14 cellular contexts compared by ENCODE assay signal in genomic region chr3:147383617-147384016, GRCh38. TPM values are rescaled to one million over a fixed set of nuclear protein-coding genes. Genes with fewer than 3 reads are reported as not detected.
DNase-seq lines count a peak whose midpoint lies in the region; ATAC-seq and TF ChIP-seq lines count a peak whose summit lies in the region.
"Had no signal": no experiment of that assay in that cellular context is flagged by ENCODE, and none has a peak within 500 bp of the region (broad histone marks: within the 10 kb centered on the region; RNA-seq: fewer than 3 reads in every experiment).

No MANE protein-coding gene starts in this region.

- TF ChIP-seq CTCF in cardiac muscle cell (IDR thresholded peaks at IDR 0.05; ENCODE audit: low read depth, low read length) (peak; percentile 40), OCI-LY1 (IDR thresholded peaks at IDR 0.05; ENCODE audit: low read length) (peak; percentile 59), endothelial cell (IDR thresholded peaks at IDR 0.05; ENCODE audit: unreplicated experiment) (peak; percentile 27)

- intact Hi-C loops in left ventricle myocardium superior (cut with micrococcal nuclease) = no loop called here

- H3K9me2 ChIP-seq in OCI-LY1 (ENCODE audit: low read depth, low read length) = no peaks in the 10 kb centered on the region

- H3K4me1 Mint-ChIP-seq in endothelial cell (ENCODE audit: unreplicated experiment) (peaks cover 44% of the 10 kb centered on the region), T-helper 17 cell (no peaks in the 10 kb centered on the region)
- H3K4me1 Mint-ChIP-seq: natural killer cell had no signal

- H3K27ac ChIP-seq in cardiac muscle cell (no peak overlapping the region), OCI-LY1 (ENCODE audit: low read depth, low read length, poor library complexity, severe bottlenecking) (no peak overlapping the region)

- H3K4me2 ChIP-seq in OCI-LY1 (ENCODE audit: low read length) = no peak overlapping the region

- H3K27me3 ChIP-seq in cardiac muscle cell (peaks cover 100% of the 10 kb centered on the region), OCI-LY1 (ENCODE audit: insufficient read depth, low read length) (no peaks in the 10 kb centered on the region; the same call in 1 of the 2 replicates)

- H3K79me2 ChIP-seq in OCI-LY1 (ENCODE audit: insufficient read depth, low read length) = no peaks in the 10 kb centered on the region

- H2AFZ ChIP-seq in OCI-LY1 (ENCODE audit: low read length) = no peak overlapping the region

- DNase-seq in cardiac muscle cell (ENCODE audit: low read depth in 1 of 2, low spot score in 1 of 2) (peak in 1 of 2 donors; percentile 54), left ventricle myocardium superior (no peak), endothelial cell (ENCODE audit: low spot score) (no peak), foreskin melanocyte (no peak), T-helper 17 cell (no peak)
- no peak for DNase-seq in activated CD8-positive, alpha-beta memory T cell treated with anti-CD3 and anti-CD28 coated beads, Interleukin-2, amount 50 U/mL, for 4 hours
- no peak for DNase-seq in activated CD4-positive, alpha-beta T cell treated with anti-CD3 and anti-CD28 coated beads, Interleukin-2, amount 50 U/mL, for 4 hours
- DNase-seq: AML-193, amygdala, natural killer cell, NCI-H1092 treated with DMSO at 0.1 percent for 48 hours, T1000 had no signal

- no peak overlapping the region for H3K4me3 Mint-ChIP-seq in endothelial cell (ENCODE audit: unreplicated experiment)
- H3K4me3 Mint-ChIP-seq in T-helper 17 cell = no peak overlapping the region
- H3K4me3 Mint-ChIP-seq: natural killer cell had no signal

- H3K9ac ChIP-seq in OCI-LY1 (ENCODE audit: low read length) = no peak overlapping the region

- H3K4me1 ChIP-seq in cardiac muscle cell (ENCODE audit: low read depth) (no peaks in the 10 kb centered on the region), OCI-LY1 (ENCODE audit: insufficient read depth, low read length, severe bottlenecking) (no peaks in the 10 kb centered on the region)

- H3K27ac Mint-ChIP-seq in endothelial cell (ENCODE audit: unreplicated experiment) (no peak overlapping the region), T-helper 17 cell (no peak overlapping the region)
- H3K27ac Mint-ChIP-seq: natural killer cell had no signal

- ATAC-seq in left ventricle myocardium superior (no peak), T-helper 17 cell (no peak)
- ATAC-seq: natural killer cell had no signal

- H3K27me3 Mint-ChIP-seq in endothelial cell (ENCODE audit: unreplicated experiment) (peaks cover 47% of the 10 kb centered on the region), T-helper 17 cell (peaks cover 82% of the 10 kb centered on the region)

- H4K20me1 ChIP-seq in OCI-LY1 (ENCODE audit: insufficient read depth, low read length) = no peaks in the 10 kb centered on the region

- H3K9me3 Mint-ChIP-seq in endothelial cell (ENCODE audit: unreplicated experiment) = no peaks in the 10 kb centered on the region

- no peaks in the 10 kb centered on the region for H3F3A ChIP-seq in OCI-LY1 (ENCODE audit: insufficient read depth, low read length)

- H3K36me3 ChIP-seq in cardiac muscle cell (no peaks in the 10 kb centered on the region), OCI-LY1 (ENCODE audit: insufficient read depth, low read length) (no peaks in the 10 kb centered on the region)

- H3K4me3 ChIP-seq in cardiac muscle cell (no peak overlapping the region), OCI-LY1 (ENCODE audit: low read depth, low read length, poor library complexity, severe bottlenecking) (no peak overlapping the region)

- H3K9me3 ChIP-seq in cardiac muscle cell (ENCODE audit: low read depth) (no peaks in the 10 kb centered on the region), OCI-LY1 (ENCODE audit: low read length) (no peaks in the 10 kb centered on the region), T-helper 17 cell (ENCODE audit: control insufficient read depth, low read length, poor library complexity, severe bottlenecking) (no peaks in the 10 kb centered on the region)

- H3K36me3 Mint-ChIP-seq in endothelial cell (ENCODE audit: low read depth, unreplicated experiment) (no peaks in the 10 kb centered on the region), T-helper 17 cell (ENCODE audit: low read depth) (peaks cover 2% of the 10 kb centered on the region)

RNA-seq across cellular contexts. Expression of gene ZIC4, which starts 22.7 kb away (rescaled TPM):
- not detected in 2 replicates for total RNA-seq in cardiac muscle cell
- polyA plus RNA-seq in cardiac muscle cell = not detected in 2 replicates
- total RNA-seq in left ventricle myocardium superior = not detected
- total RNA-seq in endothelial cell (ENCODE audit: unreplicated experiment) = 2.2 TPM
- not detected for total RNA-seq in T-helper 17 cell
- total RNA-seq: natural killer cell had no signal
- polyA plus RNA-seq: keratinocyte had no signal

RNA-seq across cellular contexts. Expression of gene ZIC1, which starts 25.5 kb away (rescaled TPM):
- not detected in 2 replicates for total RNA-seq in cardiac muscle cell
- 0.35 TPM in 1 of 2 replicates, not detected in the other for polyA plus RNA-seq in cardiac muscle cell
- not detected for total RNA-seq in left ventricle myocardium superior
- total RNA-seq in endothelial cell (ENCODE audit: unreplicated experiment) = 4.1 TPM
- total RNA-seq in T-helper 17 cell = not detected
- total RNA-seq: natural killer cell had no signal
- polyA plus RNA-seq: keratinocyte had no signal
